ENCODE assay signal across 16 cellular contexts in genomic region chr9:113373255-113373654, GRCh38. TPM values are rescaled to one million over a fixed set of nuclear protein-coding genes. Genes with fewer than 3 reads are reported as not detected.
A peak's percentile ranks its signal among the peaks of the same experiment; 100 is the strongest.
DNase-seq lines count a peak whose midpoint lies in the region; FAIRE-seq and TF ChIP-seq lines count a peak whose summit lies in the region.
"Had no signal": no experiment of that assay in that cellular context is flagged by ENCODE, and none has a peak within 500 bp of the region (broad histone marks: within the 10 kb centered on the region; RNA-seq: fewer than 3 reads in every experiment).

No MANE protein-coding gene starts in this region.

- H3K9me3 ChIP-seq in HUES6 (ENCODE audit: control insufficient read depth, insufficient read depth, low read depth, low read length) (no peaks in the 10 kb centered on the region), duodenal mucosa (ENCODE audit: control insufficient read depth in 1 of 2, low read length in 2 of 2) (no peaks in the 10 kb centered on the region)
- H3K9me3 ChIP-seq: BLaER1, SJSA1 had no signal

- intact Hi-C loops in posterior vena cava (cut with DNase I) = no loop called here

- FAIRE-seq in GM12891 (lab: Jason Lieb, UNC) = no peak
- no peak for FAIRE-seq in GM12892 (lab: Jason Lieb, UNC)
- FAIRE-seq: H54 had no signal

- H3K4me1 ChIP-seq in HUES6 (ENCODE audit: control insufficient read depth, insufficient read depth, low read length) = peaks cover 10% of the 10 kb centered on the region; the same call in 1 of the 2 replicates
- H3K4me1 ChIP-seq in duodenal mucosa (ENCODE audit: control insufficient read depth in 1 of 2, insufficient read depth in 2 of 2, low read length in 2 of 2) = peaks cover 31 to 45% of the 10 kb centered on the region in 2 donors

- DNase-seq in GM12891 (ENCODE audit: insufficient read length, low spot score) (no peak), posterior vena cava (ENCODE audit: low spot score) (peak; percentile 32), HCEC 1CT (no peak), GOT3 (lab: John Stamatoyannopoulos, UW) (no peak), GM12892 (ENCODE audit: insufficient read length) (no peak)
- DNase-seq: IMR-90; Kasumi-1; NCI-H2029 treated with DMSO at 0.1 percent for 48 hours; NCI-H526; NK-92 treated with Interleukin-12 subunit alpha and Interleukin-12 subunit beta, amount 100 ng/mL, for 24 hours had no signal

- H3K9ac ChIP-seq in HUES6 (ENCODE audit: low read length) (peak overlapping the region; percentile 26), duodenal mucosa (ENCODE audit: low read depth in 1 of 2, low read length in 2 of 2) (peak overlapping the region; percentile 22 to 39)
- H3K9ac ChIP-seq: BLaER1 had no signal

- no peak overlapping the region for H3K27ac ChIP-seq in HUES6 (ENCODE audit: low read depth, low read length)
- H3K27ac ChIP-seq in duodenal mucosa (ENCODE audit: low read depth, low read length) = no peak overlapping the region
- H3K27ac ChIP-seq: BLaER1, SJSA1 had no signal

- H3K36me3 ChIP-seq in HUES6 (ENCODE audit: control insufficient read depth, insufficient read depth, low read length) = peaks cover 18% of the 10 kb centered on the region
- peaks cover 22 to 33% of the 10 kb centered on the region in 2 donors for H3K36me3 ChIP-seq in duodenal mucosa (ENCODE audit: control insufficient read depth in 1 of 2, insufficient read depth in 2 of 2, low read length in 2 of 2)
- H3K36me3 ChIP-seq: SJSA1 had no signal

- TF ChIP-seq POLR2A in GM12891 (IDR thresholded peaks at IDR 0.05; ENCODE audit: low read depth, low read length) (no peak), GM12892 (IDR thresholded peaks at IDR 0.05; ENCODE audit: low read depth, low read length) (no peak)

- no peak overlapping the region for H3K4me3 ChIP-seq in HUES6 (ENCODE audit: low read depth, low read length)
- H3K4me3 ChIP-seq in duodenal mucosa (ENCODE audit: low read depth in 1 of 2, low read length in 2 of 2) = peak overlapping the region; percentile 43 to 53
- H3K4me3 ChIP-seq: BLaER1, SJSA1 had no signal

- H3K27me3 ChIP-seq in HUES6 (ENCODE audit: control insufficient read depth, insufficient read depth, low read length) (no peaks in the 10 kb centered on the region), duodenal mucosa (ENCODE audit: control insufficient read depth in 1 of 2, insufficient read depth in 2 of 2, low read length in 2 of 2) (no peaks in the 10 kb centered on the region)
- H3K27me3 ChIP-seq: BLaER1, SJSA1 had no signal

TF ChIP-seq in GM12891, 5 proteins besides CTCF, POLR2A, EP300 and RAD21:
- TF ChIP-seq POU2F2 (IDR thresholded peaks at IDR 0.05; ENCODE audit: low read depth, low read length) (peak; percentile 18; the same call in 1 of the 2 replicates), PAX5 (IDR thresholded peaks at IDR 0.05; ENCODE audit: insufficient read depth, low read length, severe bottlenecking) (no peak)

RNA-seq across cellular contexts. Expression of gene HDHD3, which starts 3.5 kb away (rescaled TPM):
- 11.4 TPM for polyA plus RNA-seq in GM12891 (2012; ENCODE audit: low read depth, missing spikeins)
- total RNA-seq in posterior vena cava = 10 to 100 TPM in 1 of 2 donors, 1 to 10 TPM in 1; 7.6 to 10.6 TPM
- polyA plus RNA-seq in GM12892 (2012; ENCODE audit: missing spikeins) = 11.8 TPM

RNA-seq across cellular contexts. Expression of gene BSPRY, which starts 23.9 kb away (rescaled TPM):
- 2.5 TPM for polyA plus RNA-seq in GM12891 (2012; ENCODE audit: low read depth, missing spikeins)
- total RNA-seq in posterior vena cava = under 1 TPM; 0.14 to 0.28 TPM
- 1.4 TPM for polyA plus RNA-seq in GM12892 (2012; ENCODE audit: missing spikeins)
- total RNA-seq: Daoy, IMR-90, SJSA1 had no signal
- polyA plus RNA-seq: IMR-90 had no signal

RNA-seq across cellular contexts. Expression of gene ALAD, which starts 27.8 kb away (rescaled TPM):
- 15.0 TPM for polyA plus RNA-seq in GM12891 (2012; ENCODE audit: low read depth, missing spikeins)
- 10 to 100 TPM; 33.1 to 41.2 TPM for total RNA-seq in posterior vena cava
- 15.1 TPM for polyA plus RNA-seq in GM12892 (2012; ENCODE audit: missing spikeins)

RNA-seq across cellular contexts. Expression of gene WDR31, which starts 33.2 kb away (rescaled TPM):
- 0.98 TPM for polyA plus RNA-seq in GM12891 (2012; ENCODE audit: low read depth, missing spikeins)
- 1 to 10 TPM; 2.1 to 2.3 TPM for total RNA-seq in posterior vena cava
- 0.98 TPM for polyA plus RNA-seq in GM12892 (2012; ENCODE audit: missing spikeins)

RNA-seq across cellular contexts. Expression of gene POLE3, which starts 37.2 kb away (rescaled TPM):
- 48.7 TPM for polyA plus RNA-seq in GM12891 (2012; ENCODE audit: low read depth, missing spikeins)
- 10 to 100 TPM; 24.3 to 25.4 TPM for total RNA-seq in posterior vena cava
- 36.8 TPM for polyA plus RNA-seq in GM12892 (2012; ENCODE audit: missing spikeins)
